In the genomic region with DNA sequence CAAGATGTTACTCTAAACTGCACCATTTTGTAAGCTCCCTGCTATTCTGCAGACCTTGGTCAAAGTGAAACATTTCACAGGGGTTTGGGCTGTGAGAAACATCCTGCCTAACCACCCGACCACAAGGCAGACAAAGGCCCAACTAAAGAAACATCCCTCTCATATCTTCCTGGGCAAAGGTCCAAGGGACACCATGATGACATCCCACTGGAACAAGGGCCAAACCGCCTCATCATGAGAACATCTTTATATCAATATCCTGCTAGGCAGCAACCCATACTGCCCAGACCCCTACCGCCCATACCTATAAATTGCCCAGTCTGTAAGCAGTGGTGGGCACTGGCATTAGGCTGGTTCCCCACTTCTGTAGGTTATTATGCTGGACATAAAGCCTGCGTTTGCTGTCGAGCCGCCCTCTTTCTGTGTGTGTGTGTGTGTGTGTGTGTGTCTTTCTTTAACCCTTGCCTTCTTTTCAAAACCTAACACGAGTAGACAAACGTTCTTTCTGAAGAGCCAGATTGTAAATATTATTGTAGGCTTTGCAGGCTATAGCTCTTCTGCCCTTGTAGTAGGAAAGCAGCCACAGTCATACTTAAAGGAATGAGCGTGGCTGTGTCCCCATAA, we compare ENCODE assay signal across 15 cellular contexts. TPM values are rescaled to one million over a fixed set of nuclear protein-coding genes. Genes with fewer than 3 reads are reported as not detected.
DNase-seq lines count a peak whose midpoint lies in the region; ATAC-seq, FAIRE-seq and TF ChIP-seq lines count a peak whose summit lies in the region.
"Had no signal": no experiment of that assay in that cellular context is flagged by ENCODE, and none has a peak within 500 bp of the region (broad histone marks: within the 10 kb centered on the region; RNA-seq: fewer than 3 reads in every experiment).

No MANE protein-coding gene starts in this region.

- no peak overlapping the region for H3K9ac ChIP-seq in kidney (ENCODE audit: low read length in 2 of 2)

- CTCF ChIA-PET in activated CD8-positive, alpha-beta T cell treated with anti-CD3 and anti-CD28 coated beads, Interleukin-2, amount 10 ng/mL, durations not matched to agents 7 days and 5 days (lab: Charles Lee): interaction anchor here (0.8 to 2.6 kb wide), 9 partner anchors 17 to 546 kb away, joined by 3 to 12 read pairs (median 3); no protein-coding TSS in a partner anchor

- no peak for TF ChIP-seq CTCF in kidney (IDR thresholded peaks at IDR 0.05; ENCODE audit: borderline replicate concordance, extremely low read depth, insufficient read depth)

- H3K9me3 Mint-ChIP-seq in stimulated activated naive CD8-positive, alpha-beta T cell treated with anti-CD3 and anti-CD28 coated beads, Interleukin-15, Interleukin-2, amounts not matched to agents 100 ng/mL and 50 ng/mL, for 24 hours: peaks cover 6% of the 10 kb centered on the region
- H3K9me3 Mint-ChIP-seq in activated CD8-positive, alpha-beta T cell treated with anti-CD3 and anti-CD28 coated beads, Interleukin-2, amount 10 ng/mL, durations not matched to agents 7 days and 5 days (ENCODE audit: insufficient read depth): peaks cover 6% of the 10 kb centered on the region
- H3K9me3 Mint-ChIP-seq: H9 had no signal

- H3K4me3 Mint-ChIP-seq in stimulated activated naive CD8-positive, alpha-beta T cell treated with anti-CD3 and anti-CD28 coated beads, Interleukin-15, Interleukin-2, amounts not matched to agents 100 ng/mL and 50 ng/mL, for 24 hours: peak overlapping the region; percentile 38
- H3K4me3 Mint-ChIP-seq in activated CD8-positive, alpha-beta T cell treated with anti-CD3 and anti-CD28 coated beads, Interleukin-2, amount 10 ng/mL, durations not matched to agents 7 days and 5 days: peak overlapping the region; percentile 10

- FAIRE-seq in kidney (lab: Jason Lieb, UNC): no peak

- H3K27me3 Mint-ChIP-seq in stimulated activated naive CD8-positive, alpha-beta T cell treated with anti-CD3 and anti-CD28 coated beads, Interleukin-15, Interleukin-2, amounts not matched to agents 100 ng/mL and 50 ng/mL, for 24 hours: peaks cover 21% of the 10 kb centered on the region
- H3K27me3 Mint-ChIP-seq in activated CD8-positive, alpha-beta T cell treated with anti-CD3 and anti-CD28 coated beads, Interleukin-2, amount 10 ng/mL, durations not matched to agents 7 days and 5 days (ENCODE audit: low read depth): peaks cover 18% of the 10 kb centered on the region

- no peak overlapping the region for H3K27ac Mint-ChIP-seq in stimulated activated naive CD8-positive, alpha-beta T cell treated with anti-CD3 and anti-CD28 coated beads, Interleukin-15, Interleukin-2, amounts not matched to agents 100 ng/mL and 50 ng/mL, for 24 hours
- peak overlapping the region; percentile 97 for H3K27ac Mint-ChIP-seq in activated CD8-positive, alpha-beta T cell treated with anti-CD3 and anti-CD28 coated beads, Interleukin-2, amount 10 ng/mL, durations not matched to agents 7 days and 5 days

- POLR2A ChIA-PET in activated CD8-positive, alpha-beta T cell treated with anti-CD3 and anti-CD28 coated beads, Interleukin-2, amount 10 ng/mL, durations not matched to agents 7 days and 5 days (lab: Charles Lee): interaction anchor here (0.7 to 1.7 kb wide), 4 partner anchors 12 to 79 kb away, joined by 3 to 9 read pairs (median 4); no protein-coding TSS in a partner anchor

- H3K36me3 ChIP-seq in kidney (ENCODE audit: control insufficient read depth in 1 of 2, insufficient read depth in 2 of 2, low read length in 2 of 2): peaks cover 5 to 9% of the 10 kb centered on the region in 2 donors

- H3K27ac ChIP-seq in kidney (ENCODE audit: low read depth in 2 of 2, low read length in 2 of 2): no peak overlapping the region
- H3K27ac ChIP-seq: SK-N-MC had no signal

- H3K36me3 Mint-ChIP-seq in stimulated activated naive CD8-positive, alpha-beta T cell treated with anti-CD3 and anti-CD28 coated beads, Interleukin-15, Interleukin-2, amounts not matched to agents 100 ng/mL and 50 ng/mL, for 24 hours (ENCODE audit: low read depth): peaks cover 29% of the 10 kb centered on the region
- H3K36me3 Mint-ChIP-seq in activated CD8-positive, alpha-beta T cell treated with anti-CD3 and anti-CD28 coated beads, Interleukin-2, amount 10 ng/mL, durations not matched to agents 7 days and 5 days (ENCODE audit: low read depth): peaks cover 34% of the 10 kb centered on the region

- intact Hi-C loops in kidney (cut with DNase I): no loop called here

- H3K4me3 ChIP-seq in kidney (ENCODE audit: low read length in 2 of 2): no peak overlapping the region

- DNase-seq in stimulated activated naive CD8-positive, alpha-beta T cell treated with anti-CD3 and anti-CD28 coated beads, Interleukin-15, Interleukin-2, amounts not matched to agents 100 U/mL and 50 U/mL, for 24 hours: no peak
- DNase-seq in activated CD8-positive, alpha-beta T cell treated with anti-CD3 and anti-CD28 coated beads, Interleukin-2, amount 10 ng/mL, durations not matched to agents 7 days and 5 days: peak; percentile 51
- DNase-seq in kidney glomerular epithelial cell (lab: John Stamatoyannopoulos, UW) (peak; percentile 8), kidney (no peak), NCI-H2107 treated with DMSO at 0.1 percent for 48 hours (lab: John Stamatoyannopoulos, UW; ENCODE audit: unreplicated experiment) (no peak), iPS-NIHi7 (ENCODE audit: extremely low spot score) (no peak)
- DNase-seq in activated CD8-positive, alpha-beta memory T cell treated with anti-CD3 and anti-CD28 coated beads, Interleukin-2, amount 50 U/mL, for 48 hours: no peak
- DNase-seq: activated CD4-positive, alpha-beta T cell treated with anti-CD3 and anti-CD28 coated beads for 48 hours; amniotic stem cell; H9; MV-4-11; stimulated activated naive B cell treated with anti-CD40 and anti-IgM and Interleukin-4, amounts not matched to agents 10 μg/mL and 1 μg/mL and 100 μg/mL, for 72 hours had no signal

- H3K9me3 ChIP-seq in kidney (ENCODE audit: control insufficient read depth in 1 of 2, low read length in 2 of 2): no peaks in the 10 kb centered on the region

- no peak for ATAC-seq in stimulated activated naive CD8-positive, alpha-beta T cell treated with anti-CD3 and anti-CD28 coated beads, Interleukin-15, Interleukin-2, amounts not matched to agents 100 U/mL and 50 U/mL, for 24 hours
- ATAC-seq in activated CD8-positive, alpha-beta T cell treated with anti-CD3 and anti-CD28 coated beads, Interleukin-2, amount 10 ng/mL, durations not matched to agents 7 days and 5 days: no peak

- peaks cover 65% of the 10 kb centered on the region for H3K4me1 Mint-ChIP-seq in stimulated activated naive CD8-positive, alpha-beta T cell treated with anti-CD3 and anti-CD28 coated beads, Interleukin-15, Interleukin-2, amounts not matched to agents 100 ng/mL and 50 ng/mL, for 24 hours (ENCODE audit: low read depth)
- H3K4me1 Mint-ChIP-seq in activated CD8-positive, alpha-beta T cell treated with anti-CD3 and anti-CD28 coated beads, Interleukin-2, amount 10 ng/mL, durations not matched to agents 7 days and 5 days (ENCODE audit: low read depth): peaks cover 46% of the 10 kb centered on the region

- peaks cover 0 to 4% of the 10 kb centered on the region in 2 donors for H3K4me1 ChIP-seq in kidney (ENCODE audit: control insufficient read depth in 1 of 2, insufficient read depth in 1 of 2, low read depth in 1 of 2, low read length in 2 of 2)

RNA-seq across cellular contexts. Expression of a gene that starts 1.0 kb away (rescaled TPM):
- total RNA-seq in activated CD8-positive, alpha-beta T cell treated with anti-CD3 and anti-CD28 coated beads, Interleukin-2, amount 10 ng/mL, durations not matched to agents 7 days and 5 days: 10 to 100 TPM; 60.9 to 64.7 TPM
- 58.6 TPM for total RNA-seq in kidney
- 52.0 TPM for polyA plus RNA-seq in kidney (ENCODE audit: insufficient read depth, low read depth, low replicate concordance)

RNA-seq across cellular contexts. Expression of a gene that starts 33.5 kb away (rescaled TPM):
- under 1 TPM; 0.32 to 0.47 TPM for total RNA-seq in activated CD8-positive, alpha-beta T cell treated with anti-CD3 and anti-CD28 coated beads, Interleukin-2, amount 10 ng/mL, durations not matched to agents 7 days and 5 days
- total RNA-seq in kidney: 0.98 TPM
- polyA plus RNA-seq in kidney (ENCODE audit: insufficient read depth, low read depth, low replicate concordance): 0.32 TPM
- polyA plus RNA-seq: neural cell had no signal

RNA-seq across cellular contexts. Expression of a gene that starts 46.4 kb away (rescaled TPM):
- under 1 TPM; 0.47 to 0.55 TPM for total RNA-seq in activated CD8-positive, alpha-beta T cell treated with anti-CD3 and anti-CD28 coated beads, Interleukin-2, amount 10 ng/mL, durations not matched to agents 7 days and 5 days
- 5.2 TPM for total RNA-seq in kidney
- 3.9 TPM for polyA plus RNA-seq in kidney (ENCODE audit: insufficient read depth, low read depth, low replicate concordance)

RNA-seq across cellular contexts. Expression of a gene that starts 51.0 kb away (rescaled TPM):
- total RNA-seq in activated CD8-positive, alpha-beta T cell treated with anti-CD3 and anti-CD28 coated beads, Interleukin-2, amount 10 ng/mL, durations not matched to agents 7 days and 5 days: under 1 TPM; 0.08 to 0.26 TPM
- total RNA-seq in kidney: 4.9 TPM
- polyA plus RNA-seq in kidney (ENCODE audit: insufficient read depth, low read depth, low replicate concordance): 0.34 TPM

Comparison
In these comparisons a context has a peak if more than half of its experiments do, and no peak if none do; other contexts are left out.
1. DNase-seq: peak in activated CD8-positive, alpha-beta T cell treated with anti-CD3 and anti-CD28 coated beads, Interleukin-2, amount 10 ng/mL, durations not matched to agents 7 days and 5 days (single experiment) and kidney glomerular epithelial cell (single experiment); none in stimulated activated naive CD8-positive, alpha-beta T cell treated with anti-CD3 and anti-CD28 coated beads, Interleukin-15, Interleukin-2, amounts not matched to agents 100 U/mL and 50 U/mL, for 24 hours (single experiment), kidney (single experiment), NCI-H2107 treated with DMSO at 0.1 percent for 48 hours (single experiment), iPS-NIHi7 (single experiment) and activated CD8-positive, alpha-beta memory T cell treated with anti-CD3 and anti-CD28 coated beads, Interleukin-2, amount 50 U/mL, for 48 hours (single experiment).